Comparison of ENCODE assay signal across 20 cellular contexts in the genomic region with DNA sequence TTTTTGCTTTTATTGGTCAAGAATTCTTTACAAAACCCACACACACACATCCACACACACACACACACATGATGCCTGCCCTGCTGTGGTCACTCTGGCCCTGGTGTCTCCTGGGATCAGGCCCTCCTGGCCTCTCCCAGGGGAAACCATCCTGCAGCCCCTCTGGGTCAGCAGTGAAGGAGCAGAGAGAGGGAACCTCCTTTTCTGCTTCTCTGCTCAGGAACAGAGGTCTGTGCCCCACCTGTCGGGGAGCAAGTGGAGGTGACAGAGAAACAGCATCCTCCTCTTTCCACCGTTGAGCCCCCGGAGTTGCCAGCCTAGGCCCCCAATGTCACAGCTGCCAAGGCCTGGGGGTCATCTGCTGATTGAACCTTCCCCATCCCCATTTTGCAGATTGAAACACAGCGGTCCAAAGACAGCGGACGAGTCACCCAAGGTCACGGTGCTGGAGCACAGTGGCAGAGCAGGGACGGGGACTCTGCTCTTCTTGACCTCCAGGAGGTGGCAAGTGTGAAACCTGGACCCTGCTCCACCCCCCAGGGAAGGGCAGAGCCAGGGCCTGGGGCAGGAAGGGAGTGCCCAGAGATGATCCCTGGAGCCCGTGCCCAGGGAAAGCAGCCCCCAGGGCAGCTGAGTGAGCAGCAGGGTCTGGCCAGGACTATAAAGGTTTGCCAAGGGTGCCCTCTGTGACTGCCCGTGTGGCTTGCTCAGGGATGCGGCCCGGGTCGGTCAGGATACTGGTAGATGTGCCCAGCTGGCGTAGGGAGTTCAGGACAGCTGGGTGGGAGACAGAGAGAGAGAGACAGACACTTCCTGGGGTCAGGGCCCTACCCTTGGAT. TPM values are rescaled to one million over a fixed set of nuclear protein-coding genes. Genes with fewer than 3 reads are reported as not detected.
"Had no signal": no experiment of that assay in that cellular context is flagged by ENCODE, and none has a peak within 500 bp of the region (broad histone marks: within the 10 kb centered on the region; RNA-seq: fewer than 3 reads in every experiment).

No MANE protein-coding gene starts in this region.

- H3K27me3 ChIP-seq: ovary, uterus had no signal

- H3K4me1 Mint-ChIP-seq: activated CD4-positive, alpha-beta memory T cell treated with anti-CD3 and anti-CD28 coated beads, Interleukin-2, amount 10 ng/mL, durations not matched to agents 7 days and 5 days; activated naive CD8-positive, alpha-beta T cell treated with anti-CD3 and anti-CD28 coated beads for 36 hours; brain; mesothelial cell of epicardium had no signal

- H3K4me3 ChIP-seq: heart left ventricle, lung, ovary, tibial artery, uterus had no signal

- H3K4me3 Mint-ChIP-seq: activated CD4-positive, alpha-beta memory T cell treated with anti-CD3 and anti-CD28 coated beads, Interleukin-2, amount 10 ng/mL, durations not matched to agents 7 days and 5 days; activated naive CD8-positive, alpha-beta T cell treated with anti-CD3 and anti-CD28 coated beads for 36 hours; activated T-cell treated with anti-CD3 and anti-CD28 coated beads, Interleukin-2, amount 50 U/mL, for 72 hours; brain; effector memory CD8-positive, alpha-beta T cell; mesothelial cell of epicardium; WTC11 had no signal

- ATAC-seq: activated T-cell treated with anti-CD3 and anti-CD28 coated beads, Interleukin-2, amount 50 U/mL, for 72 hours; effector memory CD8-positive, alpha-beta T cell; WTC11 had no signal

- H3K9me3 Mint-ChIP-seq: activated CD4-positive, alpha-beta memory T cell treated with anti-CD3 and anti-CD28 coated beads, Interleukin-2, amount 10 ng/mL, durations not matched to agents 7 days and 5 days; activated naive CD8-positive, alpha-beta T cell treated with anti-CD3 and anti-CD28 coated beads for 36 hours; activated T-cell treated with anti-CD3 and anti-CD28 coated beads, Interleukin-2, amount 50 U/mL, for 72 hours; effector memory CD8-positive, alpha-beta T cell; mesothelial cell of epicardium; WTC11 had no signal

- H3K27ac ChIP-seq: heart left ventricle, ovary, tibial artery, uterus had no signal

- H3K27ac Mint-ChIP-seq: activated CD4-positive, alpha-beta memory T cell treated with anti-CD3 and anti-CD28 coated beads, Interleukin-2, amount 10 ng/mL, durations not matched to agents 7 days and 5 days; activated naive CD8-positive, alpha-beta T cell treated with anti-CD3 and anti-CD28 coated beads for 36 hours; activated T-cell treated with anti-CD3 and anti-CD28 coated beads, Interleukin-2, amount 50 U/mL, for 72 hours; brain; effector memory CD8-positive, alpha-beta T cell; mesothelial cell of epicardium; WTC11 had no signal

- DNase-seq: activated CD4-positive, alpha-beta memory T cell treated with anti-CD3 and anti-CD28 coated beads, Interleukin-2, amount 10 ng/mL, durations not matched to agents 7 days and 5 days; activated CD4-positive, alpha-beta T cell treated with anti-CD3 and anti-CD28 coated beads for 4 hours; activated gamma-delta T cell; activated naive CD8-positive, alpha-beta T cell treated with anti-CD3 and anti-CD28 coated beads for 36 hours; activated T-cell treated with anti-CD3 and anti-CD28 coated beads, Interleukin-2, amount 50 U/mL, for 72 hours; amygdala; cortex of kidney; effector memory CD8-positive, alpha-beta T cell; foreskin melanocyte; heart left ventricle; ovary; stimulated activated CD4-positive, alpha-beta T cell treated with anti-CD3 and anti-CD28 coated beads, Interleukin-12 subunit alpha, Interleukin-12 subunit beta, amount 100 ng/mL, for 4 hours; stimulated activated naive CD4-positive, alpha-beta T cell; T-helper 2 cell; tibial artery; uterus had no signal

- H3K9me3 ChIP-seq: heart left ventricle, ovary, tibial artery, uterus had no signal

- H3K36me3 Mint-ChIP-seq: activated naive CD8-positive, alpha-beta T cell treated with anti-CD3 and anti-CD28 coated beads for 36 hours; brain; mesothelial cell of epicardium; WTC11 had no signal

- H3K36me3 ChIP-seq: heart left ventricle, ovary, tibial artery, uterus had no signal

- H3K4me1 ChIP-seq: heart left ventricle, tibial artery, uterus had no signal

RNA-seq across cellular contexts. Expression of a gene that starts 30.9 kb away (rescaled TPM):
- total RNA-seq: activated CD4-positive, alpha-beta memory T cell treated with anti-CD3 and anti-CD28 coated beads, Interleukin-2, amount 10 ng/mL, durations not matched to agents 7 days and 5 days; activated naive CD8-positive, alpha-beta T cell treated with anti-CD3 and anti-CD28 coated beads for 36 hours had no signal
